Comparison of ENCODE assay signal across 16 cellular contexts in the genomic region with DNA sequence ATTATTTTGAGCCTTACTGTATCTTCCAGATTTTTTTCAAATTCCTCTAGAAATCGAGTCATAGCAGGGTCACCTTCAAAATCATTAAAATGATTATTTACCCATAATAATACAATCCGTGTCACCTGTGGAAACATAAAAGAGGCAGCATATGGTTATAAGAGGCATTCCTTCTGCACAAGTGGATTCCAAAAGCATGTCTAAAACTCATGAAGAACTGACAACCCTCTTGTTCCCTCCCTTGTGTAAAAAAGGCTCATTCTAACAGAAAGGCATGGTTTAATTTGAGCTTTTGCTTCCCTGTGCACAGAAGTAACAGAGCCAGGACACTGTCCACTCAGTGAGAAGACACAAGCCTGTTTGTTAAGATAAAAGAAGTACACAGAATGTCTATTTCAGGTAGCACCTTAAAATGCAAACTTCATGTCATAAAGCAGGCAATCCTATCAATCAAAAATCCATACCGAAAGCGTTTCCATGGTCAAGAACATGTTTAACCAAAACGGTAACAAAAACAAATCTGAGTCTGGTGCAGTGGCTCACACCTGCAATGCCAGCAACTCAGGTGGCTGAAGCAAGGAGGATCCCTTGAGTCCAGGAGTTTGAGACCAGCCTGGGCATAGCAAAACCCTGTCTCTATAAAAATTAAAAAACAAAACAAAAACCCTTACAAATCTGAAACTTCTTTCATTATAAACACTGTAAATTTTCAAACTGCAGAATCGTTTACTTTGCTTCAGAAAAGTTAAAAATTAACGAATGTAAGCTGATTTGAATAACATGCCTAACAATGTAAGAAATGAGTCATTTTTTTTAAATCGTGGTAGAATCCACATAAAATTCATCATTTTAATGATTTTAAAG.
A peak's percentile ranks its signal among the peaks of the same experiment; 100 is the strongest.
DNase-seq lines count a peak whose midpoint lies in the region; ATAC-seq, FAIRE-seq and TF ChIP-seq lines count a peak whose summit lies in the region.
"Had no signal": no experiment of that assay in that cellular context is flagged by ENCODE, and none has a peak within 500 bp of the region (broad histone marks: within the 10 kb centered on the region; RNA-seq: fewer than 3 reads in every experiment).

No MANE protein-coding gene starts in this region.

- peaks cover 61% of the 10 kb centered on the region for H3K36me3 Mint-ChIP-seq in activated CD4-positive, alpha-beta T cell treated with anti-CD3 and anti-CD28 coated beads, Interleukin-2, amount 10 ng/mL, durations not matched to agents 24 days and 14 days (ENCODE audit: low read depth)

- H3K36me3 ChIP-seq in mucosa of descending colon (ENCODE audit: low read depth): no peaks in the 10 kb centered on the region

- H3K9me3 Mint-ChIP-seq in activated CD4-positive, alpha-beta T cell treated with anti-CD3 and anti-CD28 coated beads, Interleukin-2, amount 10 ng/mL, durations not matched to agents 24 days and 14 days: no peaks in the 10 kb centered on the region
- H3K9me3 Mint-ChIP-seq: central memory CD8-positive, alpha-beta T cell; T-helper 1 cell treated with Interleukin-12 subunit alpha and Interleukin-12 subunit beta and Interleukin-4 antibody, amounts not matched to agents 30 μg/mL and 1 μg/mL, for 36 hours had no signal

- TF ChIP-seq CTCF in mucosa of descending colon (IDR thresholded peaks at IDR 0.05): no peak

- ATAC-seq in HG03175 (IDR thresholded peaks at IDR 0.05; ENCODE audit: unreplicated experiment): peak; percentile 58
- peak; percentile 25 for ATAC-seq in mucosa of descending colon

- peaks cover 7% of the 10 kb centered on the region for H3K4me1 ChIP-seq in mucosa of descending colon (ENCODE audit: low read depth)
- H3K4me1 ChIP-seq: Peyer's patch had no signal

- H3K4me3 ChIP-seq in mucosa of descending colon: no peak overlapping the region
- H3K4me3 ChIP-seq: Peyer's patch had no signal

- TF ChIP-seq POLR2A in H54 (IDR thresholded peaks at IDR 0.05; ENCODE audit: low read depth, low read length): no peak

- H3K27ac Mint-ChIP-seq in activated CD4-positive, alpha-beta T cell treated with anti-CD3 and anti-CD28 coated beads, Interleukin-2, amount 10 ng/mL, durations not matched to agents 24 days and 14 days: peak overlapping the region; percentile 15
- H3K27ac Mint-ChIP-seq: T-helper 1 cell treated with Interleukin-12 subunit alpha and Interleukin-12 subunit beta and Interleukin-4 antibody, amounts not matched to agents 30 μg/mL and 1 μg/mL, for 36 hours had no signal

- DNase-seq in activated CD4-positive, alpha-beta T cell treated with anti-CD3 and anti-CD28 coated beads, Interleukin-2, amount 10 ng/mL, durations not matched to agents 24 days and 14 days: no peak
- no peak for DNase-seq in activated CD4-positive, alpha-beta T cell treated with anti-CD3 and anti-CD28 coated beads for 48 hours
- DNase-seq in H54 (ENCODE audit: insufficient read length, low spot score) (no peak), mucosa of descending colon (no peak), NCI-H226 (no peak), DMS153 (lab: John Stamatoyannopoulos, UW) (no peak), SKM-1 (lab: John Stamatoyannopoulos, UW; ENCODE audit: unreplicated experiment) (no peak)
- DNase-seq: mammary epithelial cell, NCI-H446 treated with DMSO at 0.1 percent for 48 hours, trophoblast cell had no signal

- FAIRE-seq in H54 (lab: Jason Lieb, UNC): peak; percentile 30
- FAIRE-seq: D721Med had no signal

- intact Hi-C loops in activated CD4-positive, alpha-beta T cell treated with anti-CD3 and anti-CD28 coated beads, Interleukin-2, amount 10 ng/mL, durations not matched to agents 24 days and 14 days (cut with micrococcal nuclease): no loop called here
- intact Hi-C loops in mucosa of descending colon (cut with DNase I, micrococcal nuclease): no loop called here

- no peaks in the 10 kb centered on the region for H3K27me3 Mint-ChIP-seq in activated CD4-positive, alpha-beta T cell treated with anti-CD3 and anti-CD28 coated beads, Interleukin-2, amount 10 ng/mL, durations not matched to agents 24 days and 14 days
- H3K27me3 Mint-ChIP-seq: central memory CD8-positive, alpha-beta T cell had no signal

- H3K4me1 Mint-ChIP-seq in activated CD4-positive, alpha-beta T cell treated with anti-CD3 and anti-CD28 coated beads, Interleukin-2, amount 10 ng/mL, durations not matched to agents 24 days and 14 days: peaks cover 8% of the 10 kb centered on the region

- no peaks in the 10 kb centered on the region for H3K9me3 ChIP-seq in mucosa of descending colon
- H3K9me3 ChIP-seq: neutrophil, Peyer's patch had no signal

- H3K4me3 Mint-ChIP-seq in activated CD4-positive, alpha-beta T cell treated with anti-CD3 and anti-CD28 coated beads, Interleukin-2, amount 10 ng/mL, durations not matched to agents 24 days and 14 days: no peak overlapping the region
- H3K4me3 Mint-ChIP-seq: central memory CD8-positive, alpha-beta T cell; T-helper 1 cell treated with Interleukin-12 subunit alpha and Interleukin-12 subunit beta and Interleukin-4 antibody, amounts not matched to agents 30 μg/mL and 1 μg/mL, for 36 hours had no signal
